In genomic region chr3:44400771-44401170, GRCh38 we compare ENCODE assay signal across 17 cellular contexts.
"Had no signal": no experiment of that assay in that cellular context is flagged by ENCODE, and none has a peak within 500 bp of the region (broad histone marks: within the 10 kb centered on the region; RNA-seq: fewer than 3 reads in every experiment).

No MANE protein-coding gene starts in this region.

- H3K4me1 Mint-ChIP-seq: memory B cell; stimulated activated memory B cell treated with anti-CD40 and anti-IgM and Interleukin-4, amounts not matched to agents 10 μg/mL and 1 μg/mL and 100 μg/mL, for 72 hours had no signal

- H3K4me3 ChIP-seq: dorsolateral prefrontal cortex, lung, psoas muscle, skin epidermis, spleen, testis, tibial artery, upper lobe of left lung had no signal

- DNase-seq: dorsolateral prefrontal cortex; effector CD4-positive, alpha-beta T cell; nucleus accumbens; psoas muscle; right cardiac atrium; spleen; stimulated activated CD4-positive, alpha-beta T cell treated with anti-CD3 and anti-CD28 coated beads, Interleukin-4, amount 100 ng/mL, for 4 hours; stimulated activated naive CD8-positive, alpha-beta T cell treated with anti-CD3 and anti-CD28 coated beads, Interleukin-15, Interleukin-2, amounts not matched to agents 100 U/mL and 50 U/mL, for 24 hours; substantia nigra; testis; tibial artery; upper lobe of left lung had no signal

- H3K27me3 Mint-ChIP-seq: memory B cell; natural killer cell treated with Interleukin-12 subunit alpha and Interleukin-12 subunit beta and Interleukin-15 and Interleukin-18, amount 100 ng/mL, for 72 hours; stimulated activated memory B cell treated with anti-CD40 and anti-IgM and Interleukin-4, amounts not matched to agents 10 μg/mL and 1 μg/mL and 100 μg/mL, for 72 hours had no signal

- H3K9me3 ChIP-seq: psoas muscle, spleen, testis, tibial artery, upper lobe of left lung had no signal

- H3K27ac ChIP-seq: dorsolateral prefrontal cortex, psoas muscle, skin epidermis, spleen, testis, tibial artery, upper lobe of left lung had no signal

- ATAC-seq: natural killer cell treated with Interleukin-12 subunit alpha and Interleukin-12 subunit beta and Interleukin-15 and Interleukin-18, amount 100 ng/mL, for 72 hours; psoas muscle; right cardiac atrium; stimulated activated memory B cell treated with anti-CD40 and anti-IgM and Interleukin-4, amounts not matched to agents 10 μg/mL and 1 μg/mL and 100 μg/mL, for 72 hours; stimulated activated naive CD8-positive, alpha-beta T cell treated with anti-CD3 and anti-CD28 coated beads, Interleukin-15, Interleukin-2, amounts not matched to agents 100 U/mL and 50 U/mL, for 24 hours had no signal

- H3K4me3 Mint-ChIP-seq: memory B cell; natural killer cell treated with Interleukin-12 subunit alpha and Interleukin-12 subunit beta and Interleukin-15 and Interleukin-18, amount 100 ng/mL, for 72 hours; stimulated activated memory B cell treated with anti-CD40 and anti-IgM and Interleukin-4, amounts not matched to agents 10 μg/mL and 1 μg/mL and 100 μg/mL, for 72 hours had no signal

- H3K27me3 ChIP-seq: dorsolateral prefrontal cortex, spleen, testis, tibial artery, upper lobe of left lung had no signal

- H3K27ac Mint-ChIP-seq: memory B cell; natural killer cell treated with Interleukin-12 subunit alpha and Interleukin-12 subunit beta and Interleukin-15 and Interleukin-18, amount 100 ng/mL, for 72 hours; stimulated activated memory B cell treated with anti-CD40 and anti-IgM and Interleukin-4, amounts not matched to agents 10 μg/mL and 1 μg/mL and 100 μg/mL, for 72 hours had no signal

- H3K4me1 ChIP-seq: psoas muscle, spleen, testis, tibial artery, upper lobe of left lung had no signal

- H3K36me3 Mint-ChIP-seq: natural killer cell treated with Interleukin-12 subunit alpha and Interleukin-12 subunit beta and Interleukin-15 and Interleukin-18, amount 100 ng/mL, for 72 hours had no signal

- H3K9me3 Mint-ChIP-seq: memory B cell; natural killer cell treated with Interleukin-12 subunit alpha and Interleukin-12 subunit beta and Interleukin-15 and Interleukin-18, amount 100 ng/mL, for 72 hours; stimulated activated memory B cell treated with anti-CD40 and anti-IgM and Interleukin-4, amounts not matched to agents 10 μg/mL and 1 μg/mL and 100 μg/mL, for 72 hours had no signal
